In genomic region chr1:189524501-189524900, GRCh38 we compare ENCODE assay signal across 22 cellular contexts.
DNase-seq lines count a peak whose midpoint lies in the region; ATAC-seq and TF ChIP-seq lines count a peak whose summit lies in the region.
"Had no signal": no experiment of that assay in that cellular context is flagged by ENCODE, and none has a peak within 500 bp of the region (broad histone marks: within the 10 kb centered on the region; RNA-seq: fewer than 3 reads in every experiment).

No MANE protein-coding gene starts in this region.

- H3K36me3 ChIP-seq in SU-DHL-6 (ENCODE audit: low read length), result no peaks in the 10 kb centered on the region
- H3K36me3 ChIP-seq: BLaER1 had no signal

- H3K27me3 Mint-ChIP-seq in natural killer cell (ENCODE audit: low read depth in 2 of 2), result no peaks in the 10 kb centered on the region
- H3K27me3 Mint-ChIP-seq: CD4-positive, alpha-beta T cell had no signal

- ATAC-seq in HG03108 (IDR thresholded peaks at IDR 0.05; ENCODE audit: unreplicated experiment), result no peak
- no peak for ATAC-seq in GM21381 (IDR thresholded peaks at IDR 0.05; ENCODE audit: unreplicated experiment)
- no peak for ATAC-seq in natural killer cell
- ATAC-seq: Panc1 had no signal

- H3K9ac ChIP-seq in SU-DHL-6 (ENCODE audit: low read length), result no peak overlapping the region
- H3K9ac ChIP-seq: BLaER1, SK-N-SH had no signal

- H3K4me3 Mint-ChIP-seq in natural killer cell, result no peak overlapping the region
- H3K4me3 Mint-ChIP-seq: CD4-positive, alpha-beta T cell had no signal

- no peak for TF ChIP-seq CTCF in SU-DHL-6 (IDR thresholded peaks at IDR 0.05; ENCODE audit: insufficient read depth, low read length, poor library complexity, severe bottlenecking)
- TF ChIP-seq CTCF in epithelial cell of esophagus (IDR thresholded peaks at IDR 0.05; ENCODE audit: insufficient read depth, low read depth, low read length, missing control alignments), result no peak
- TF ChIP-seq CTCF in natural killer cell (IDR thresholded peaks at IDR 0.05), result no peak

- H3K27ac Mint-ChIP-seq in natural killer cell, result no peak overlapping the region
- H3K27ac Mint-ChIP-seq: CD4-positive, alpha-beta T cell had no signal

- DNase-seq in EL (peak; percentile 0), HT1080 (ENCODE audit: low read depth) (peak; percentile 0), epithelial cell of esophagus (ENCODE audit: low read depth) (peak; percentile 33), COLO829 (ENCODE audit: low spot score) (no peak), natural killer cell (no peak)
- DNase-seq: Caco-2; CD4-positive, alpha-beta T cell; GF-D8; Karpas-422; NCI-H1417; NCI-H1694; NCI-H2029 treated with DMSO at 0.1 percent for 48 hours; NCI-H526 treated with DMSO at 0.1 percent for 48 hours; SHP77; SK-N-SH had no signal

- peaks cover 15 to 22% of the 10 kb centered on the region in 2 donors for H3K9me3 Mint-ChIP-seq in natural killer cell

- no peaks in the 10 kb centered on the region for H3K9me3 ChIP-seq in SU-DHL-6 (ENCODE audit: insufficient read depth, low read length)
- H3K9me3 ChIP-seq: BLaER1, Caco-2, SK-N-SH had no signal

- H4K20me1 ChIP-seq in SU-DHL-6 (ENCODE audit: low read depth, low read length), result no peaks in the 10 kb centered on the region
- H4K20me1 ChIP-seq: BLaER1 had no signal

- H3K4me1 Mint-ChIP-seq in natural killer cell, result no peaks in the 10 kb centered on the region

- intact Hi-C loops in natural killer cell (cut with micrococcal nuclease), result no loop called here

- no peak overlapping the region for H3K4me3 ChIP-seq in SU-DHL-6 (ENCODE audit: insufficient read depth, low read length, poor library complexity, severe bottlenecking)
- H3K4me3 ChIP-seq in epithelial cell of esophagus (ENCODE audit: low read length), result no peak overlapping the region
- H3K4me3 ChIP-seq: BLaER1 had no signal

- H3K27me3 ChIP-seq in SU-DHL-6 (ENCODE audit: low read length), result no peaks in the 10 kb centered on the region
- H3K27me3 ChIP-seq: BLaER1 had no signal

- H3F3A ChIP-seq in SU-DHL-6 (ENCODE audit: insufficient read depth), result 0 out of 2 replicates have a peak, but pooled peaks cover 2% of the 10 kb centered on the region

- H3K79me2 ChIP-seq in SU-DHL-6 (ENCODE audit: insufficient read depth, low read length), result no peaks in the 10 kb centered on the region

- peak overlapping the region; percentile 82 for H2AFZ ChIP-seq in SU-DHL-6 (ENCODE audit: low read depth, low read length, severe bottlenecking)

- no peaks in the 10 kb centered on the region for H3K36me3 Mint-ChIP-seq in natural killer cell

- H3K27ac ChIP-seq in SU-DHL-6 (ENCODE audit: low read depth, low read length), result no peak overlapping the region
- H3K27ac ChIP-seq: BLaER1, HL-60, RWPE1 had no signal

- H3K4me2 ChIP-seq in SU-DHL-6 (ENCODE audit: low read depth, low read length, poor library complexity, severe bottlenecking), result no peak overlapping the region
- H3K4me2 ChIP-seq: BLaER1, SK-N-SH had no signal

- no peaks in the 10 kb centered on the region for H3K9me2 ChIP-seq in SU-DHL-6 (replicated peaks; ENCODE audit: insufficient read depth, low read length)
- H3K9me2 ChIP-seq: SK-N-SH had no signal

Comparison
In these comparisons a context has a peak if more than half of its experiments do, and no peak if none do; other contexts are left out.
1. DNase-seq: peak in EL (single experiment), HT1080 (single experiment) and epithelial cell of esophagus (single experiment); none in COLO829 (single experiment) and natural killer cell (single experiment).